ENCODE assay signal across 8 cellular contexts in genomic region chr12:76765598-76765997, GRCh38. TPM values are rescaled to one million over a fixed set of nuclear protein-coding genes. Genes with fewer than 3 reads are reported as not detected.
DNase-seq lines count a peak whose midpoint lies in the region; ATAC-seq and TF ChIP-seq lines count a peak whose summit lies in the region.

No MANE protein-coding gene starts in this region.

- H3K27ac Mint-ChIP-seq in central memory CD8-positive, alpha-beta T cell (ENCODE audit: low read depth) = peak overlapping the region; percentile 96
- peak overlapping the region; percentile 98 to 100 (median 100) for H3K27ac Mint-ChIP-seq in nephron

- H3K4me1 Mint-ChIP-seq in central memory CD8-positive, alpha-beta T cell = peaks cover 46% of the 10 kb centered on the region
- peaks cover 31% of the 10 kb centered on the region for H3K4me1 Mint-ChIP-seq in nephron

- peak overlapping the region; percentile 95 for H3K4me3 Mint-ChIP-seq in central memory CD8-positive, alpha-beta T cell
- peak overlapping the region; percentile 98 to 99 (median 99) for H3K4me3 Mint-ChIP-seq in nephron

- H3K9me3 ChIP-seq in BE2C (no peaks in the 10 kb centered on the region), KOPT-K1 (ENCODE audit: insufficient read depth, low read length, poor library complexity, severe bottlenecking) (no peaks in the 10 kb centered on the region)

- H3K36me3 ChIP-seq in BE2C (no peaks in the 10 kb centered on the region; the same call in 1 of the 2 replicates), KOPT-K1 (ENCODE audit: insufficient read depth, low read length) (no peaks in the 10 kb centered on the region)

- DNase-seq in BE2C (no peak), NOMO-1 treated with DMSO at 0.1 percent for 48 hours (lab: John Stamatoyannopoulos, UW; ENCODE audit: unreplicated experiment) (no peak)
- no peak for DNase-seq in central memory CD8-positive, alpha-beta T cell (ENCODE audit: low spot score in 2 of 2)
- DNase-seq in stimulated activated CD4-positive, alpha-beta T cell treated with anti-CD3 and anti-CD28 coated beads, Interleukin-1b, Interleukin-23, amount 100 ng/mL, for 48 hours = no peak

- H3K27me3 Mint-ChIP-seq in central memory CD8-positive, alpha-beta T cell = no peaks in the 10 kb centered on the region
- no peaks in the 10 kb centered on the region for H3K27me3 Mint-ChIP-seq in nephron (ENCODE audit: low read depth)

- ATAC-seq in central memory CD8-positive, alpha-beta T cell (replicated peaks; ENCODE audit: extremely low read depth, poor library complexity, severe bottlenecking) = no peak
- no peak for ATAC-seq in HG02970 (IDR thresholded peaks at IDR 0.05; ENCODE audit: low FRiP score, unreplicated experiment)
- ATAC-seq in HG02973 (IDR thresholded peaks at IDR 0.05; ENCODE audit: unreplicated experiment) = no peak

- no peaks in the 10 kb centered on the region for H3K27me3 ChIP-seq in BE2C

- no peaks in the 10 kb centered on the region for H3K9me3 Mint-ChIP-seq in central memory CD8-positive, alpha-beta T cell
- peaks cover 3% of the 10 kb centered on the region for H3K9me3 Mint-ChIP-seq in nephron

- H3K36me3 Mint-ChIP-seq in central memory CD8-positive, alpha-beta T cell (ENCODE audit: insufficient read depth) = peaks cover 28% of the 10 kb centered on the region
- no peaks in the 10 kb centered on the region for H3K36me3 Mint-ChIP-seq in nephron (ENCODE audit: low read depth)

- TF ChIP-seq CTCF in BE2C (IDR thresholded peaks at IDR 0.05; ENCODE audit: low read depth, low read length) (no peak), nephron (IDR thresholded peaks at IDR 0.05; ENCODE audit: unreplicated experiment in 3 of 3) (no peak)

- H3K4me1 ChIP-seq in BE2C = no peaks in the 10 kb centered on the region

- H3K4me3 ChIP-seq in BE2C (ENCODE audit: low read depth, low read length) = peak overlapping the region; percentile 66

- H3K27ac ChIP-seq in KOPT-K1 (ENCODE audit: low read depth, low read length, poor library complexity, severe bottlenecking) = peak overlapping the region; percentile 92

RNA-seq across cellular contexts. Expression of gene ZDHHC17, which starts 1.7 kb away (rescaled TPM):
- 25.5 TPM for polyA plus RNA-seq in BE2C (2012; ENCODE audit: insufficient read depth, insufficient read length, low read depth)
